In genomic region chr6:33570806-33571636, GRCh38 we compare ENCODE assay signal across 8 cellular contexts. TPM values are rescaled to one million over a fixed set of nuclear protein-coding genes. Genes with fewer than 3 reads are reported as not detected.
DNase-seq lines count a peak whose midpoint lies in the region; ATAC-seq and TF ChIP-seq lines count a peak whose summit lies in the region.

No MANE protein-coding gene starts in this region.

- CTCF ChIA-PET in activated CD4-positive, alpha-beta T cell treated with anti-CD3 and anti-CD28 coated beads for 36 hours (lab: Charles Lee), result interaction anchor here (0.6 to 1.0 kb wide), 3 partner anchors 9 to 282 kb away, joined by 3 to 4 read pairs (median 4); partner anchors contain the start of genes BAK1, PFDN6 and WDR46

- no peaks in the 10 kb centered on the region for H3K9me3 Mint-ChIP-seq in activated CD4-positive, alpha-beta T cell treated with anti-CD3 and anti-CD28 coated beads for 36 hours (ENCODE audit: low read depth)
- no peaks in the 10 kb centered on the region for H3K9me3 Mint-ChIP-seq in chondrocyte (ENCODE audit: low read depth)

- peak overlapping the region; percentile 81 for H3K4me3 Mint-ChIP-seq in activated CD4-positive, alpha-beta T cell treated with anti-CD3 and anti-CD28 coated beads for 36 hours
- peak overlapping the region; percentile 89 for H3K4me3 Mint-ChIP-seq in chondrocyte (ENCODE audit: unreplicated experiment)

- POLR2A ChIA-PET in activated CD4-positive, alpha-beta T cell treated with anti-CD3 and anti-CD28 coated beads for 36 hours (lab: Charles Lee), result interaction anchor here (0.6 to 2.3 kb wide), 7 partner anchors 9 to 365 kb away, joined by 3 to 13 read pairs (median 3); partner anchors contain the start of genes BAK1 and UQCC2

- peak; percentile 33 for TF ChIP-seq CTCF in chondrocyte (IDR thresholded peaks at IDR 0.05)

- intact Hi-C loops in activated CD4-positive, alpha-beta T cell treated with anti-CD3 and anti-CD28 coated beads for 36 hours (cut with DNase I, micrococcal nuclease), result loop anchor here (1.0 to 10.0 kb wide), 24 partner anchors 9 to 1124 kb away; partner anchors contain the start of genes CUTA (in 2 of the 2), ITPR3 (in 2 of the 2), KIFC1 (in 2 of the 2) and TAPBP (in 2 of the 2)

- peaks cover 42% of the 10 kb centered on the region for H3K4me1 Mint-ChIP-seq in activated CD4-positive, alpha-beta T cell treated with anti-CD3 and anti-CD28 coated beads for 36 hours
- H3K4me1 Mint-ChIP-seq in chondrocyte (ENCODE audit: low read depth), result peaks cover 22% of the 10 kb centered on the region

- H3K27ac Mint-ChIP-seq in activated CD4-positive, alpha-beta T cell treated with anti-CD3 and anti-CD28 coated beads for 36 hours, result peak overlapping the region; percentile 100
- peak overlapping the region; percentile 95 for H3K27ac Mint-ChIP-seq in chondrocyte (ENCODE audit: unreplicated experiment)

- peak; percentile 77 for ATAC-seq in GM19035 (IDR thresholded peaks at IDR 0.05; ENCODE audit: unreplicated experiment)
- ATAC-seq in HG03196 (IDR thresholded peaks at IDR 0.05; ENCODE audit: unreplicated experiment), result peak; percentile 77
- ATAC-seq in activated CD4-positive, alpha-beta T cell treated with anti-CD3 and anti-CD28 coated beads for 36 hours, result peak; percentile 90

- peak; percentile 95 for DNase-seq in AG20443 (ENCODE audit: low spot score)
- peak; percentile 92 for DNase-seq in NCI-H510A (lab: John Stamatoyannopoulos, UW)
- peak; percentile 98 for DNase-seq in activated CD4-positive, alpha-beta T cell treated with anti-CD3 and anti-CD28 coated beads for 36 hours
- no peak for DNase-seq in chondrocyte (ENCODE audit: low spot score)
- peak; percentile 94 for DNase-seq in left kidney (ENCODE audit: low read depth, low spot score)
- peak; percentile 90 to 92 for DNase-seq in stimulated activated CD4-positive, alpha-beta T cell treated with anti-CD3 and anti-CD28 coated beads, Interleukin-2, amount 100 ng/mL, for 24 hours

- peaks cover 50% of the 10 kb centered on the region for H3K36me3 Mint-ChIP-seq in activated CD4-positive, alpha-beta T cell treated with anti-CD3 and anti-CD28 coated beads for 36 hours (ENCODE audit: low read depth)
- peaks cover 8% of the 10 kb centered on the region for H3K36me3 Mint-ChIP-seq in chondrocyte (ENCODE audit: low read depth)

- H3K27me3 Mint-ChIP-seq in activated CD4-positive, alpha-beta T cell treated with anti-CD3 and anti-CD28 coated beads for 36 hours, result no peaks in the 10 kb centered on the region
- no peaks in the 10 kb centered on the region for H3K27me3 Mint-ChIP-seq in chondrocyte (ENCODE audit: low read depth)

RNA-seq across cellular contexts. Expression of gene BAK1, which starts 9.1 kb away (rescaled TPM):
- total RNA-seq in activated CD4-positive, alpha-beta T cell treated with anti-CD3 and anti-CD28 coated beads for 36 hours, result 10 to 100 TPM; 37.0 to 43.3 TPM
- 21.9 to 26.9 TPM (median 26.0 TPM) in 3 replicates for total RNA-seq in chondrocyte

RNA-seq across cellular contexts. Expression of gene ITPR3, which starts 50.1 kb away (rescaled TPM):
- 10 to 100 TPM; 42.6 to 42.9 TPM for total RNA-seq in activated CD4-positive, alpha-beta T cell treated with anti-CD3 and anti-CD28 coated beads for 36 hours
- 10.0 to 24.8 TPM (median 11.0 TPM) in 3 replicates for total RNA-seq in chondrocyte
